1 cellular context compared by ENCODE assay signal in the genomic region with DNA sequence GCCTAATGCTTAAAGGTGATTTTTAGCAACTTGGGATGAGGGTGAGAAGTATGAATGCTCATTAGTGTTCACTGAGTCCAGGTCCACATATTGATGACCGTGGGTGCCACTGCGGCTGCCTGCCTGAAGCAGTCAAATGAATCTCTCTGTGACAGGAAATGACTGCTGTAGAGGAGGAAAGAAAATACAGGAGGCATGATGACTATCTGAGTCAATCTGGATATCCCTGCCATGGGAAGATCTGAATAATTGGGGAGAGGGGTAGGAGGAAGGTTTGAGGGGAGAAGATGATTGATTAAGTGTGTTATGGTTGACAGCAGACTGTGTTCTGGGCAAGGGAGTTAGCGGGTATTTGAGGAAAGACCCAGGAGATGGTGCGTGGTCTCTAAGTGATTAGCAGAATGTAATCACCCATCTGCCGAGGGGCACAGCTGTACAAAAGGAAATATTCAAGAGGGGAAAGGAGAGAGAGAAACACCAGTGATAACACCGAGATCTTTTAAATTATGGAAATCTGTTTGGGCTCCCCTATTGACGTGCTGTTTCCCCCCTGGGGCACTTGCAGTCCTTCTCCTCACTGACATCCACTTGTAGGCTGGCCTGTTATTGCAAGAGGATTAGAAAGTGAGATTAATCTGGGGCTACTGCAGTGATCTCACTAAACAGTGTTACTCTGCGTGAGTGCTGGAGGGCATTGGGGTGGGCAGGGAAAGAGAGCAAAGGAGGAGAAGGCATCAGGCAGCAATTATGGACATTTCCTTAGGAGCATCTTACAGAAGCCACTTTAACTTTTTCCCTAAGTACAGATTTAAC.
TF ChIP-seq lines count a peak whose summit lies in the region.

No MANE protein-coding gene starts in this region.

TF ChIP-seq in GM23338, 12 proteins besides CTCF, POLR2A, EP300 and RAD21 (continued from another document):
- TF ChIP-seq, protein P1, sequence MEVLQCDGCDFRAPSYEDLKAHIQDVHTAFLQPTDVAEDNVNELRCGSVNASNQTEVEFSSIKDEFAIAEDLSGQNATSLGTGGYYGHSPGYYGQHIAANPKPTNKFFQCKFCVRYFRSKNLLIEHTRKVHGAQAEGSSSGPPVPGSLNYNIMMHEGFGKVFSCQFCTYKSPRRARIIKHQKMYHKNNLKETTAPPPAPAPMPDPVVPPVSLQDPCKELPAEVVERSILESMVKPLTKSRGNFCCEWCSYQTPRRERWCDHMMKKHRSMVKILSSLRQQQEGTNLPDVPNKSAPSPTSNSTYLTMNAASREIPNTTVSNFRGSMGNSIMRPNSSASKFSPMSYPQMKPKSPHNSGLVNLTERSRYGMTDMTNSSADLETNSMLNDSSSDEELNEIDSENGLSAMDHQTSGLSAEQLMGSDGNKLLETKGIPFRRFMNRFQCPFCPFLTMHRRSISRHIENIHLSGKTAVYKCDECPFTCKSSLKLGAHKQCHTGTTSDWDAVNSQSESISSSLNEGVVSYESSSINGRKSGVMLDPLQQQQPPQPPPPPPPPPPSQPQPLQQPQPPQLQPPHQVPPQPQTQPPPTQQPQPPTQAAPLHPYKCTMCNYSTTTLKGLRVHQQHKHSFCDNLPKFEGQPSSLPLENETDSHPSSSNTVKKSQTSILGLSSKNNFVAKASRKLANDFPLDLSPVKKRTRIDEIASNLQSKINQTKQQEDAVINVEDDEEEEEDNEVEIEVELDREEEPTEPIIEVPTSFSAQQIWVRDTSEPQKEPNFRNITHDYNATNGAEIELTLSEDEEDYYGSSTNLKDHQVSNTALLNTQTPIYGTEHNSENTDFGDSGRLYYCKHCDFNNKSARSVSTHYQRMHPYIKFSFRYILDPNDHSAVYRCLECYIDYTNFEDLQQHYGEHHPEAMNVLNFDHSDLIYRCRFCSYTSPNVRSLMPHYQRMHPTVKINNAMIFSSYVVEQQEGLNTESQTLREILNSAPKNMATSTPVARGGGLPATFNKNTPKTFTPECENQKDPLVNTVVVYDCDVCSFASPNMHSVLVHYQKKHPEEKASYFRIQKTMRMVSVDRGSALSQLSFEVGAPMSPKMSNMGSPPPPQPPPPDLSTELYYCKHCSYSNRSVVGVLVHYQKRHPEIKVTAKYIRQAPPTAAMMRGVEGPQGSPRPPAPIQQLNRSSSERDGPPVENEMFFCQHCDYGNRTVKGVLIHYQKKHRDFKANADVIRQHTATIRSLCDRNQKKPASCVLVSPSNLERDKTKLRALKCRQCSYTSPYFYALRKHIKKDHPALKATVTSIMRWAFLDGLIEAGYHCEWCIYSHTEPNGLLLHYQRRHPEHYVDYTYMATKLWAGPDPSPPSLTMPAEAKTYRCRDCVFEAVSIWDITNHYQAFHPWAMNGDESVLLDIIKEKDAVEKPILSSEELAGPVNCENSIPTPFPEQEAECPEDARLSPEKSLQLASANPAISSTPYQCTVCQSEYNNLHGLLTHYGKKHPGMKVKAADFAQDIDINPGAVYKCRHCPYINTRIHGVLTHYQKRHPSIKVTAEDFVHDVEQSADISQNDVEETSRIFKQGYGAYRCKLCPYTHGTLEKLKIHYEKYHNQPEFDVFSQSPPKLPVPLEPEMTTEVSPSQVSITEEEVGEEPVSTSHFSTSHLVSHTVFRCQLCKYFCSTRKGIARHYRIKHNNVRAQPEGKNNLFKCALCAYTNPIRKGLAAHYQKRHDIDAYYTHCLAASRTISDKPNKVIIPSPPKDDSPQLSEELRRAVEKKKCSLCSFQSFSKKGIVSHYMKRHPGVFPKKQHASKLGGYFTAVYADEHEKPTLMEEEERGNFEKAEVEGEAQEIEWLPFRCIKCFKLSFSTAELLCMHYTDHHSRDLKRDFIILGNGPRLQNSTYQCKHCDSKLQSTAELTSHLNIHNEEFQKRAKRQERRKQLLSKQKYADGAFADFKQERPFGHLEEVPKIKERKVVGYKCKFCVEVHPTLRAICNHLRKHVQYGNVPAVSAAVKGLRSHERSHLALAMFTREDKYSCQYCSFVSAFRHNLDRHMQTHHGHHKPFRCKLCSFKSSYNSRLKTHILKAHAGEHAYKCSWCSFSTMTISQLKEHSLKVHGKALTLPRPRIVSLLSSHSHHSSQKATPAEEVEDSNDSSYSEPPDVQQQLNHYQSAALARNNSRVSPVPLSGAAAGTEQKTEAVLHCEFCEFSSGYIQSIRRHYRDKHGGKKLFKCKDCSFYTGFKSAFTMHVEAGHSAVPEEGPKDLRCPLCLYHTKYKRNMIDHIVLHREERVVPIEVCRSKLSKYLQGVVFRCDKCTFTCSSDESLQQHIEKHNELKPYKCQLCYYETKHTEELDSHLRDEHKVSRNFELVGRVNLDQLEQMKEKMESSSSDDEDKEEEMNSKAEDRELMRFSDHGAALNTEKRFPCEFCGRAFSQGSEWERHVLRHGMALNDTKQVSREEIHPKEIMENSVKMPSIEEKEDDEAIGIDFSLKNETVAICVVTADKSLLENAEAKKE (CRISPR knock-in tag; IDR thresholded peaks at IDR 0.05): no peak
- TF ChIP-seq, protein P2, sequence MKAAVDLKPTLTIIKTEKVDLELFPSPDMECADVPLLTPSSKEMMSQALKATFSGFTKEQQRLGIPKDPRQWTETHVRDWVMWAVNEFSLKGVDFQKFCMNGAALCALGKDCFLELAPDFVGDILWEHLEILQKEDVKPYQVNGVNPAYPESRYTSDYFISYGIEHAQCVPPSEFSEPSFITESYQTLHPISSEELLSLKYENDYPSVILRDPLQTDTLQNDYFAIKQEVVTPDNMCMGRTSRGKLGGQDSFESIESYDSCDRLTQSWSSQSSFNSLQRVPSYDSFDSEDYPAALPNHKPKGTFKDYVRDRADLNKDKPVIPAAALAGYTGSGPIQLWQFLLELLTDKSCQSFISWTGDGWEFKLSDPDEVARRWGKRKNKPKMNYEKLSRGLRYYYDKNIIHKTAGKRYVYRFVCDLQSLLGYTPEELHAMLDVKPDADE (IDR thresholded peaks at IDR 0.05): no peak
- TF ChIP-seq ZNF331 (CRISPR knock-in tag; IDR thresholded peaks at IDR 0.05; ENCODE audit: low read depth) (no peak), NANOG (IDR thresholded peaks at IDR 0.05; ENCODE audit: borderline replicate concordance) (no peak)
